Comparison of ENCODE assay signal across 1 cellular context in genomic region chr1:119815361-119815760, GRCh38.
TF ChIP-seq lines count a peak whose summit lies in the region.

No MANE protein-coding gene starts in this region.

TF ChIP-seq in SK-N-SH, 30 proteins besides CTCF, POLR2A, EP300 and RAD21:
- TF ChIP-seq TCF12 (IDR thresholded peaks at IDR 0.05) (0 out of 2 replicates have a peak, but pooled peaks have one; percentile 9), JUND (IDR thresholded peaks at IDR 0.05) (no peak), PBX3 (IDR thresholded peaks at IDR 0.05) (0 out of 2 replicates have a peak, but pooled peaks have one; percentile 14)
